Comparison of ENCODE assay signal across 13 cellular contexts in the genomic region with DNA sequence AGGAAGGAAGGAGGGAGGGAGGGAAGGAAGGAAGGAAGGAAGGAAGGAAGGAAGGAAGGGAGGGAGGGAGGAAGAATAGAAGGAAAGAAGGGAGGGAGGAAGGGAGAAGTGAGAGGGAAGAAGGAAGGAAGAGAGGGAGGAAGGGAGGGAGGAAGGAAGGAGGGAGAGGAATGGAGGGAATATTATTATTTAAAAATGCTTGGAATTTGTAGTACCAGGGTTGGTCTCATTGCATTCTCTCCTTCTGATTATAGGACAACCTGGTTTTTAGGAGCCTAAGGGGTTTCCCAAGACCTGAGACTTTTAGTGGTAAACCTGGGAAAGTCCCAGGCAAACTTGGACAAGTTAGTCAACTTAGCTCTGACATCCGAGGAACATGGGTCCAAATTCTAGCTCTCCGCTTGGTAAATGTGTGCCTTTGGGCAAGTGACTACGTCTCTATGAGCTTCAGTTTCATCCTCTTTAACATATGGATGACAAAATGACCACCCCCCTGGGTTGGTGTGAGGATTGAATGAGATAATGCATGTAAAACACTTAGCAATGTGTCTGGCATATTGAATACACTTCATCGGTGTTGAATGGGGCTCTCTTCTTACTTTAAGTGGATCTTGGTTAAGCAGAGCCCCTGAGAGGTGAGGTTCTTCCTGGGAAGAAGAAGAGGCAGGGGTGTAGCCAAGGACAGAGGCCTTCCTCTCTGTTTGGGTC.
DNase-seq lines count a peak whose midpoint lies in the region; ATAC-seq, FAIRE-seq and TF ChIP-seq lines count a peak whose summit lies in the region.
"Had no signal": no experiment of that assay in that cellular context is flagged by ENCODE, and none has a peak within 500 bp of the region (broad histone marks: within the 10 kb centered on the region; RNA-seq: fewer than 3 reads in every experiment).

No MANE protein-coding gene starts in this region.

- H3K36me3 ChIP-seq in KOPT-K1 (ENCODE audit: insufficient read depth, low read length): no peaks in the 10 kb centered on the region
- H3K36me3 ChIP-seq in keratinocyte (ENCODE audit: control insufficient read depth in 2 of 2, extremely low read depth in 1 of 2, insufficient read depth in 2 of 2, low read length in 2 of 2): no peaks in the 10 kb centered on the region
- H3K36me3 ChIP-seq: thoracic aorta had no signal

- H3K27me3 ChIP-seq in keratinocyte (ENCODE audit: control insufficient read depth, extremely low read depth, insufficient read depth, low read length): no peaks in the 10 kb centered on the region

- peak; percentile 90 for FAIRE-seq in keratinocyte (lab: Jason Lieb, UNC)

- H3K4me3 ChIP-seq in keratinocyte (ENCODE audit: control insufficient read depth in 2 of 3, extremely low read depth in 1 of 3, insufficient read depth in 2 of 3, low read depth in 1 of 3, low read length in 3 of 3): peak overlapping the region in 1 of 3 experiments; percentile 30
- H3K4me3 ChIP-seq: thoracic aorta had no signal

- DNase-seq in GM10266 (ENCODE audit: extremely low spot score): peak; percentile 12
- peak; percentile 81 for DNase-seq in keratinocyte (ENCODE audit: low read depth, low spot score)
- no peak for DNase-seq in anterior cingulate cortex (lab: John Stamatoyannopoulos, UW)
- no peak for DNase-seq in left lobe of liver (ENCODE audit: low spot score)
- no peak for DNase-seq in effector CD8-positive, alpha-beta T cell (lab: John Stamatoyannopoulos, UW)
- no peak for DNase-seq in stimulated activated CD4-positive, alpha-beta T cell treated with anti-CD3 and anti-CD28 coated beads, Interleukin-2, amount 100 ng/mL, for 24 hours
- DNase-seq: activated CD4-positive, alpha-beta T cell treated with anti-CD3 and anti-CD28 coated beads, Interleukin-2, amount 50 U/mL, for 48 hours; CD8-positive, alpha-beta T cell; NCI-H1694; SHP77 had no signal

- H4K20me1 ChIP-seq in keratinocyte (ENCODE audit: control insufficient read depth, extremely low read depth, insufficient read depth, low read length): no peaks in the 10 kb centered on the region

- TF ChIP-seq CTCF in GM10266 (IDR thresholded peaks at IDR 0.05; ENCODE audit: control insufficient read depth, insufficient read depth, low read depth, missing control alignments) (no peak), keratinocyte (optimal IDR thresholded peaks at IDR 0.05 in 1 of 3, IDR thresholded peaks at IDR 0.05 in 1 of 3, conservative IDR thresholded peaks at IDR 0.05 in 1 of 3; ENCODE audit: extremely low read depth in 1 of 3, insufficient read depth in 2 of 3, low read length in 3 of 3) (no peak)

- H3K9ac ChIP-seq in keratinocyte (ENCODE audit: control insufficient read depth, extremely low read depth, insufficient read depth, low read length): peak overlapping the region; percentile 78

- ATAC-seq in GM21619 (IDR thresholded peaks at IDR 0.05; ENCODE audit: unreplicated experiment) (peak; percentile 14), left lobe of liver (no peak)
- ATAC-seq: CD8-positive, alpha-beta T cell had no signal

- H3K79me2 ChIP-seq in keratinocyte (ENCODE audit: control insufficient read depth, insufficient read depth, low read length): no peaks in the 10 kb centered on the region

- peaks cover 18% of the 10 kb centered on the region for H3K4me1 ChIP-seq in keratinocyte (ENCODE audit: control insufficient read depth, extremely low read depth, insufficient read depth, low read length)

- dilution Hi-C loops in keratinocyte (cut with MboI; ENCODE audit: extremely low pct_ligation_motif_present, low sequenced_read_pairs): no loop called here

- H3K9me3 ChIP-seq in KOPT-K1 (ENCODE audit: insufficient read depth, low read length, poor library complexity, severe bottlenecking) (peaks cover 12% of the 10 kb centered on the region), keratinocyte (ENCODE audit: control insufficient read depth, low read depth, low read length) (no peaks in the 10 kb centered on the region)
- H3K9me3 ChIP-seq: thoracic aorta had no signal

- H3K27ac ChIP-seq in KOPT-K1 (ENCODE audit: low read depth, low read length, poor library complexity, severe bottlenecking): peak overlapping the region; percentile 14
- peak overlapping the region; percentile 93 for H3K27ac ChIP-seq in keratinocyte (ENCODE audit: control insufficient read depth, insufficient read depth, low read length)
- H3K27ac ChIP-seq: thoracic aorta had no signal

- peak overlapping the region; percentile 82 for H2AFZ ChIP-seq in keratinocyte (ENCODE audit: control insufficient read depth, low read length)

- H3K9me1 ChIP-seq in keratinocyte (ENCODE audit: control insufficient read depth, extremely low read depth, insufficient read depth, low read length): no peaks in the 10 kb centered on the region

- peak overlapping the region; percentile 88 for H3K4me2 ChIP-seq in keratinocyte (ENCODE audit: control insufficient read depth, extremely low read depth, insufficient read depth, low read depth, low read length)

Comparison
In these comparisons a context has a peak if more than half of its experiments do, and no peak if none do; other contexts are left out.
1. DNase-seq: peak in GM10266 (single experiment) and keratinocyte (single experiment); none in anterior cingulate cortex (0 of 58), left lobe of liver (single experiment), effector CD8-positive, alpha-beta T cell (single experiment) and stimulated activated CD4-positive, alpha-beta T cell treated with anti-CD3 and anti-CD28 coated beads, Interleukin-2, amount 100 ng/mL, for 24 hours (0 of 2).